1 cellular context compared by ENCODE assay signal in genomic region chrX:122739770-122740169, GRCh38.
TF ChIP-seq lines count a peak whose summit lies in the region.

No MANE protein-coding gene starts in this region.

TF ChIP-seq in GM23338, 12 proteins besides CTCF, POLR2A, EP300 and RAD21 (continued from another document):
- TF ChIP-seq ETS1 (IDR thresholded peaks at IDR 0.05), result no peak
- no peak for TF ChIP-seq REST (IDR thresholded peaks at IDR 0.05; ENCODE audit: unreplicated experiment)
